In genomic region chrX:155880586-155881157, GRCh38 we compare ENCODE assay signal across 8 cellular contexts. TPM values are rescaled to one million over a fixed set of nuclear protein-coding genes. Genes with fewer than 3 reads are reported as not detected.
DNase-seq lines count a peak whose midpoint lies in the region; ATAC-seq and TF ChIP-seq lines count a peak whose summit lies in the region.

No MANE protein-coding gene starts in this region.

- H3K4me1 Mint-ChIP-seq in IgD-negative memory B cell (peaks cover 18 to 22% (median 19%) of the 10 kb centered on the region in 3 donors), brain (peaks cover 14% of the 10 kb centered on the region)

- TF ChIP-seq CTCF in brain (conservative IDR thresholded peaks at IDR 0.05): no peak
- no peak for TF ChIP-seq CTCF in lung (IDR thresholded peaks at IDR 0.05; ENCODE audit: control extremely low read depth, extremely low read depth)
- TF ChIP-seq CTCF in GM13976 (IDR thresholded peaks at IDR 0.05; ENCODE audit: borderline replicate concordance, control extremely low read depth, extremely low read depth, insufficient read depth, missing control alignments): no peak

- H3K27me3 ChIP-seq in lung (ENCODE audit: control insufficient read depth, insufficient read depth): no peaks in the 10 kb centered on the region

- H3K4me3 Mint-ChIP-seq in IgD-negative memory B cell (peak overlapping the region; percentile 91 to 97 (median 96)), brain (peak overlapping the region; percentile 81 to 89 (median 86))

- in situ Hi-C loops in GM13976 (cut with MboI; ENCODE audit: low sequenced_read_pairs, unreplicated experiment): no loop called here

- ATAC-seq in GM18909 (IDR thresholded peaks at IDR 0.05; ENCODE audit: poor library complexity, unreplicated experiment) (peak; percentile 18), lung (ENCODE audit: insufficient read depth, low FRiP score) (no peak), GM18520 (IDR thresholded peaks at IDR 0.05; ENCODE audit: unreplicated experiment) (no peak), GM21786 (IDR thresholded peaks at IDR 0.05; ENCODE audit: unreplicated experiment) (no peak)

- H3K36me3 Mint-ChIP-seq in IgD-negative memory B cell (peaks cover 2% of the 10 kb centered on the region), brain (no peaks in the 10 kb centered on the region)

- H3K9me3 Mint-ChIP-seq in IgD-negative memory B cell: no peaks in the 10 kb centered on the region
- H3K9me3 Mint-ChIP-seq in brain: peaks cover 0 to 45% (median 11%) of the 10 kb centered on the region in 5 experiments

- H3K4me3 ChIP-seq in lung: peak overlapping the region; percentile 42
- H3K4me3 ChIP-seq in urinary bladder (ENCODE audit: low read depth, low read length): peak overlapping the region; percentile 28

- DNase-seq in lung (ENCODE audit: low spot score) (no peak), GM13976 (ENCODE audit: low spot score) (no peak)

- H3K36me3 ChIP-seq in lung (ENCODE audit: control insufficient read depth in 2 of 2, insufficient read depth in 2 of 2, low read length in 2 of 2) (no peaks in the 10 kb centered on the region), urinary bladder (ENCODE audit: insufficient read depth) (no peaks in the 10 kb centered on the region)

- 32 to 36% methylated on average over 13 of the region's 13 CpGs for WGBS in lung, 2 donors
- WGBS in urinary bladder: 25% methylated on average over 13 of the region's 13 CpGs

- H3K27ac ChIP-seq in lung (ENCODE audit: low read depth in 1 of 2, low read length in 1 of 2) (peak overlapping the region; percentile 3 to 59), urinary bladder (ENCODE audit: low read depth) (no peak overlapping the region)

- peaks cover 0 to 4% of the 10 kb centered on the region in 2 donors for H3K4me1 ChIP-seq in lung (ENCODE audit: control insufficient read depth in 2 of 2, insufficient read depth in 2 of 2, low read length in 2 of 2)
- no peaks in the 10 kb centered on the region for H3K4me1 ChIP-seq in urinary bladder (ENCODE audit: insufficient read depth)

- peaks cover 0 to 5% of the 10 kb centered on the region in 2 donors for H3K9me3 ChIP-seq in lung (ENCODE audit: control insufficient read depth in 2 of 2, insufficient read depth in 1 of 2, low read length in 1 of 2)

- H3K27ac Mint-ChIP-seq in IgD-negative memory B cell: peak overlapping the region; percentile 83 to 92 (median 85)
- peak overlapping the region; percentile 27 to 89 (median 78) for H3K27ac Mint-ChIP-seq in brain

- peaks cover 2% of the 10 kb centered on the region for H3K27me3 Mint-ChIP-seq in IgD-negative memory B cell
- H3K27me3 Mint-ChIP-seq in brain: peaks cover 21% of the 10 kb centered on the region

RNA-seq across cellular contexts. Expression of gene VAMP7, which starts 0.5 kb away (rescaled TPM):
- polyA plus RNA-seq in IgD-negative memory B cell (38.6 TPM), brain (ENCODE audit: insufficient read depth, low read depth, low replicate concordance) (18.9 TPM), lung (10 to 100 TPM; 22.7 to 31.6 TPM), urinary bladder (36.3 TPM)
- total RNA-seq in lung (10 to 100 TPM; 34.0 to 38.4 TPM), urinary bladder (44.9 TPM)
